9 cellular contexts compared by ENCODE assay signal in genomic region chr3:133576169-133576568, GRCh38. TPM values are rescaled to one million over a fixed set of nuclear protein-coding genes. Genes with fewer than 3 reads are reported as not detected.
A peak's percentile ranks its signal among the peaks of the same experiment; 100 is the strongest.
DNase-seq lines count a peak whose midpoint lies in the region; ATAC-seq, FAIRE-seq and TF ChIP-seq lines count a peak whose summit lies in the region.
"Had no signal": no experiment of that assay in that cellular context is flagged by ENCODE, and none has a peak within 500 bp of the region (broad histone marks: within the 10 kb centered on the region; RNA-seq: fewer than 3 reads in every experiment).

No MANE protein-coding gene starts in this region.

- H3K27me3 ChIP-seq in brain microvascular endothelial cell (replicated peaks) (no peaks in the 10 kb centered on the region), mucosa of stomach (ENCODE audit: control insufficient read depth, insufficient read depth, low read length) (no peaks in the 10 kb centered on the region)
- H3K27me3 ChIP-seq: gastroesophageal sphincter had no signal

- FAIRE-seq in A549 (lab: Jason Lieb, UNC), result no peak

- TF ChIP-seq CTCF in A549 (IDR thresholded peaks at IDR 0.05), result no peak
- no peak for TF ChIP-seq CTCF in HFF-Myc (IDR thresholded peaks at IDR 0.05; ENCODE audit: low read depth, low read length, missing control alignments)
- TF ChIP-seq CTCF in brain microvascular endothelial cell (IDR thresholded peaks at IDR 0.05; ENCODE audit: low read depth, low read length, missing control alignments), result no peak

- H3K36me3 ChIP-seq in brain microvascular endothelial cell (replicated peaks), result peaks cover 39% of the 10 kb centered on the region
- peaks cover 4% of the 10 kb centered on the region for H3K36me3 ChIP-seq in mucosa of stomach (ENCODE audit: control insufficient read depth, insufficient read depth, low read length)

- no peak for TF ChIP-seq POLR2A in A549 (IDR thresholded peaks at IDR 0.05; ENCODE audit: low read length)

- H3K27ac ChIP-seq in A549 (peak overlapping the region in 1 of 2 experiments; percentile 35; a peak in 1 of 6 replicates), brain microvascular endothelial cell (no peak overlapping the region)

- H3K9ac ChIP-seq in mucosa of stomach (ENCODE audit: low read length), result peak overlapping the region; percentile 48

- no peak for TF ChIP-seq EP300 in A549 (IDR thresholded peaks at IDR 0.05)

- in situ Hi-C loops in brain microvascular endothelial cell (cut with HindIII; ENCODE audit: low pct_ligation_motif_present, low sequenced_read_pairs), result loop anchor here (25.0 kb wide), 1 partner anchor 89 kb away; no protein-coding TSS in a partner anchor

- peaks cover 37% of the 10 kb centered on the region for H3K4me1 ChIP-seq in A549
- peaks cover 16% of the 10 kb centered on the region for H3K4me1 ChIP-seq in mucosa of stomach (ENCODE audit: control insufficient read depth, insufficient read depth, low read length)

- DNase-seq in A549 (ENCODE audit: low read depth in 1 of 2, low spot score in 1 of 2) (no peak), HFF-Myc (ENCODE audit: extremely low read depth, low read depth) (no peak), brain microvascular endothelial cell (no peak), NCI-H1417 treated with DMSO at 0.1 percent for 48 hours (lab: John Stamatoyannopoulos, UW) (no peak), LoVo (ENCODE audit: low spot score) (no peak)

- TF ChIP-seq RAD21 in A549 (conservative IDR thresholded peaks at IDR 0.05 in 1 of 2, IDR thresholded peaks at IDR 0.05 in 1 of 2), result no peak

- CTCF ChIA-PET in A549 (lab: Yijun Ruan, JAX), result interaction anchor here (1.1 kb wide), 1 partner anchor 111 kb away, joined by 3 read pairs; no protein-coding TSS in a partner anchor

- H3K4me3 ChIP-seq in A549, result peak overlapping the region; percentile 86
- H3K4me3 ChIP-seq in HFF-Myc (replicated peaks; ENCODE audit: low read depth, low read length), result peak overlapping the region; percentile 80
- H3K4me3 ChIP-seq in brain microvascular endothelial cell (ENCODE audit: low read depth, low read length), result peak overlapping the region; percentile 89
- no peak overlapping the region for H3K4me3 ChIP-seq in mucosa of stomach (ENCODE audit: low read length)

- POLR2A ChIA-PET in A549 (lab: Yijun Ruan, JAX), result no interaction called here

- no peak for ATAC-seq in A549
- no peak for ATAC-seq in HG03378 (IDR thresholded peaks at IDR 0.05; ENCODE audit: unreplicated experiment)
- ATAC-seq in HG03565 (IDR thresholded peaks at IDR 0.05; ENCODE audit: unreplicated experiment), result no peak
- ATAC-seq: gastroesophageal sphincter had no signal

- WGBS in A549 (ENCODE audit: missing lambda C conversion rate), result 42% methylated on average over 3 of the region's 3 CpGs

- no peaks in the 10 kb centered on the region for H3K9me3 ChIP-seq in A549
- H3K9me3 ChIP-seq in mucosa of stomach (ENCODE audit: control insufficient read depth, low read length), result no peaks in the 10 kb centered on the region
- H3K9me3 ChIP-seq: gastroesophageal sphincter had no signal

- peak overlapping the region; percentile 83 for H3K4me2 ChIP-seq in A549

TF ChIP-seq in A549, 52 proteins besides CTCF, POLR2A, EP300 and RAD21:
- no peak for TF ChIP-seq HDAC2 (IDR thresholded peaks at IDR 0.05)
- TF ChIP-seq RCOR1 (IDR thresholded peaks at IDR 0.05; ENCODE audit: low read depth, low read length), result no peak
- no peak for TF ChIP-seq FOSB (CRISPR knock-in tag; IDR thresholded peaks at IDR 0.05)
- TF ChIP-seq TFCP2L1 (CRISPR knock-in tag; IDR thresholded peaks at IDR 0.05), result no peak
- TF ChIP-seq HOXA7 (CRISPR knock-in tag; IDR thresholded peaks at IDR 0.05), result no peak
- no peak for TF ChIP-seq HOXB5 (CRISPR knock-in tag; IDR thresholded peaks at IDR 0.05)
- no peak for TF ChIP-seq USF2 (IDR thresholded peaks at IDR 0.05)

RNA-seq across cellular contexts. Expression of gene CDV3, which starts 2.7 kb away (rescaled TPM):
- polyA plus RNA-seq in A549 (2011; rRNA removed) (94.0 and 120 TPM in 2 replicates), A549 (2017; fragmentation: RNase III; extraction: RNeasy Plus Mini Kit Qiagen cat#74134 plus additional on column Dnase treatment) (101 to 114 TPM (median 104 TPM) in 3 replicates)
- 22.4 and 24.2 TPM in 2 replicates for polyA plus RNA-seq in A549 (2012; cell fraction: cytosol; rRNA removed)
- 8.1 and 14.0 TPM in 2 replicates for polyA plus RNA-seq in A549 (2012; cell fraction: nucleus; rRNA removed)
- 45.7 and 47.9 TPM in 2 replicates for polyA minus RNA-seq in A549 (2011; rRNA and poly(A)+ RNA removed)
